Comparison of ENCODE assay signal across 29 cellular contexts in genomic region chr19:275958-276646, GRCh38.
"Had no signal": no experiment of that assay in that cellular context is flagged by ENCODE, and none has a peak within 500 bp of the region (broad histone marks: within the 10 kb centered on the region; RNA-seq: fewer than 3 reads in every experiment).

No MANE protein-coding gene starts in this region.

- H3K36me3 ChIP-seq: brain microvascular endothelial cell, gastrocnemius medialis, WERI-Rb-1 had no signal

- DNase-seq: activated B cell treated with CpG ODN at 0.5 μM for 24 hours; activated CD4-positive, alpha-beta T cell treated with anti-CD3 and anti-CD28 coated beads for 48 hours; activated CD4-positive, alpha-beta T cell treated with anti-CD3 and anti-CD28 coated beads, Interleukin-2, amount 50 U/mL, for 1 hour; activated CD4-positive, alpha-beta T cell treated with anti-CD3 and anti-CD28 coated beads, Interleukin-2, amount 50 U/mL, for 48 hours; activated CD8-positive, alpha-beta memory T cell treated with anti-CD3 and anti-CD28 coated beads for 24 hours; activated CD8-positive, alpha-beta T cell treated with anti-CD3 and anti-CD28 coated beads for 36 hours; activated effector memory CD4-positive, alpha-beta T cell treated with Interleukin-2 at 50 U/mL for 16 hours; activated gamma-delta T cell treated with Interleukin-2 at 50 U/mL for 16 hours; activated naive CD4-positive, alpha-beta T cell treated with anti-CD3 and anti-CD28 coated beads, Interleukin-2, amount 50 U/mL, for 16 hours; activated naive CD4-positive, alpha-beta T cell treated with Interleukin-2 at 50 U/mL for 16 hours; activated T-cell treated with anti-CD3 and anti-CD28 coated beads, Interleukin-2, amount 50 U/mL, for 4 hours; amniotic stem cell; anterior cingulate cortex; brain microvascular endothelial cell; caudate nucleus; cortex of kidney; dermis blood vessel endothelial cell; effector CD4-positive, alpha-beta T cell; effector memory CD8-positive, alpha-beta T cell; erythroblast; foreskin keratinocyte; gastrocnemius medialis; glutamatergic neuron; T-cell; T1000; WERI-Rb-1 had no signal

- H3K4me3 ChIP-seq: esophagus muscularis mucosa, gastrocnemius medialis had no signal

- H3K4me1 ChIP-seq: esophagus muscularis mucosa, foreskin keratinocyte, gastrocnemius medialis had no signal

- H3K27me3 ChIP-seq: brain microvascular endothelial cell, foreskin keratinocyte had no signal

- H3K9me3 ChIP-seq: esophagus muscularis mucosa, gastrocnemius medialis had no signal

- H3K27ac ChIP-seq: brain microvascular endothelial cell, esophagus muscularis mucosa, foreskin keratinocyte, gastrocnemius medialis, WERI-Rb-1 had no signal

- ATAC-seq: activated CD4-positive, CD25-positive, alpha-beta regulatory T cell treated with anti-CD3 and anti-CD28 coated beads, Interleukin-2, amount 50 U/mL, for 24 hours; activated CD8-positive, alpha-beta T cell treated with anti-CD3 and anti-CD28 coated beads for 36 hours; activated T-cell treated with anti-CD3 and anti-CD28 coated beads, Interleukin-2, amount 50 U/mL, for 4 hours; activated T-helper 17 cell treated with anti-CD3 and anti-CD28 coated beads, Interleukin-2, amount 50 U/mL, for 72 hours; effector memory CD8-positive, alpha-beta T cell; foreskin keratinocyte; gastrocnemius medialis; T-cell had no signal
